Comparison of ENCODE assay signal across 24 cellular contexts in the genomic region with DNA sequence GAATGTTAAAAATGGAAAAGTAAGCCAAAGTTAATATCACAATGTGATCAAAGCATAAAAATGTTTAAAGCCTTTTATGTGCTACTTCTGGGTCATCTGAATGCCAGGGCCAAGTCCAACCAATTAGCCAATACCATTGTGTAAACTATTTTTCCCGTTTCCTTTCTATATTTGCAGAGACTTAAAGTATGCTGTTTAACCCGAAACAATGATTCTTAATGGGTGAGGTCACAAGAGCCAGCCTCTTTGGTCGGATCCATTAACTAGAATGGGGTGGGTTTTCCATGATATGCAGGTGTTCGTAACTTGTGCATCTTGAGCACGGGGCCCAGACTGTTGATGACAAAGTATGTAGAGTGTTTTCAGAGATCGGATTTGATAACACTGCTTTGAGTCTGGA.
"Had no signal": no experiment of that assay in that cellular context is flagged by ENCODE, and none has a peak within 500 bp of the region (broad histone marks: within the 10 kb centered on the region; RNA-seq: fewer than 3 reads in every experiment).

No MANE protein-coding gene starts in this region.

- H3K9me3 ChIP-seq: psoas muscle, testis, uterus had no signal

- H2AFZ ChIP-seq: parathyroid adenoma had no signal

- FAIRE-seq: astrocyte, endothelial cell of umbilical vein had no signal

- H3K4me3 ChIP-seq: psoas muscle, testis, uterus had no signal

- H3K79me2 ChIP-seq: parathyroid adenoma had no signal

- DNase-seq: activated B cell treated with CpG ODN at 0.5 μM for 24 hours; activated CD4-positive, alpha-beta T cell treated with anti-CD3 and anti-CD28 coated beads, Interleukin-2, amount 50 U/mL, for 1 hour; activated CD8-positive, alpha-beta T cell treated with anti-CD3 and anti-CD28 coated beads for 36 hours; activated gamma-delta T cell treated with Interleukin-2 at 50 U/mL for 16 hours; activated naive CD4-positive, alpha-beta T cell treated with anti-CD3 and anti-CD28 coated beads, Interleukin-2, amount 50 U/mL, for 16 hours; activated T-cell treated with anti-CD3 and anti-CD28 coated beads, Interleukin-2, amount 50 U/mL, for 4 hours; amniotic stem cell; head of caudate nucleus; hippocampal formation; left ventricle myocardium superior; midbrain; naive thymus-derived CD4-positive, alpha-beta T cell; psoas muscle; right cardiac atrium; stimulated activated CD4-positive, alpha-beta T cell treated with anti-CD3 and anti-CD28 coated beads, Interleukin-2, amount 100 ng/mL, for 48 hours; stimulated activated naive CD8-positive, alpha-beta T cell treated with anti-CD3 and anti-CD28 coated beads, Interleukin-15, Interleukin-2, amounts not matched to agents 100 U/mL and 50 U/mL, for 24 hours; T-helper 1 cell; testis; uterus had no signal

- H3K4me1 ChIP-seq: parathyroid adenoma, psoas muscle, testis, uterus had no signal

- H3K27ac ChIP-seq: brain microvascular endothelial cell, parathyroid adenoma, psoas muscle, testis, uterus had no signal

- ATAC-seq: activated CD8-positive, alpha-beta T cell treated with anti-CD3 and anti-CD28 coated beads for 36 hours; activated T-cell treated with anti-CD3 and anti-CD28 coated beads, Interleukin-2, amount 50 U/mL, for 4 hours; activated T-helper 17 cell treated with anti-CD3 and anti-CD28 coated beads, Interleukin-2, amount 50 U/mL, for 72 hours; naive thymus-derived CD4-positive, alpha-beta T cell; psoas muscle; right cardiac atrium; stimulated activated naive CD8-positive, alpha-beta T cell treated with anti-CD3 and anti-CD28 coated beads, Interleukin-15, Interleukin-2, amounts not matched to agents 100 U/mL and 50 U/mL, for 24 hours had no signal

- H3K9ac ChIP-seq: parathyroid adenoma had no signal

- H3K36me3 ChIP-seq: brain microvascular endothelial cell, uterus had no signal

- H3K27me3 ChIP-seq: brain microvascular endothelial cell, testis, uterus had no signal
